In the genomic region with DNA sequence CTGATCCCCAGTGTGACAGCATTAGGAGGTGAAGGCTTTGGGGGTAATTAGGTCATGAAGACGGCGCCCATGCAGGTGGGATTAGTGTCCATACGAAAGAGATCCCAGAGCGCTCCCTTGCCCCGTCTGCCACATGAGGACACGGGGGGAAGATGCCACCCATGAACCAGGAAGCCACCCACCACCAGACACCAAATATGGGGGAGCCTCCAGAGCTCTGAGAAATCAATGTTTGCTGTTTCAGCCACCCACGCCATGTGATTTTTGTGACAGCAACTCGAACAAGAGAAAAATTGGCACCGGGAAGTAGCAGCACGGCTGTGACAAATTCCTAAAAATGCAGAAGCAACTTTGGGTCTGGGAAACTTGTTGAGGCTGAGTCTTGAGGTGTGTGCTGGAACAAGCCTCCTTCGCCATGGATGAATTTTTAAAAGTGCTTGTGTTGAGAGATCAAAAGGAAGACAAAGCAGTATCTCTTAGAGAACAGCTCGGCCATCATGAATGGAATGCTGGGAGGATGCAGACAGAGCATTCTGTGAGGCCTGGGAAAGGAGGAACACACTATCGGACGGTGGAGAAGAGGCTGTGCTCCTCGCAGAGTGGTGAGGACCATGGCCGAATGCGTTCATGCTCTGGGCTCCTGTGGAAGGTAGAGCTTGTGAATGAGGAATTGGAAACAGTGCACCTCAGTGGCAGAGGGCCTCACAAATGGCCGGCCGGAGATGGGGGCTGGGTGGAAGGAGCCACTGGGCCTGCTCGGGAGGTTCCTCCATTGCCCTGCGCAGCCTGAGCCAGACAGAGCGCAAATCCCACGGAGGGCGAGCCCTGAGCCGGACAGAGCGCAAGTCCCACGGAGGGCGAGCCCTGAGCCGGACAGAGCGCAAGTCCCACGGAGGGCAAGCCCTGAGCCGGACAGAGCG, we compare ENCODE assay signal across 17 cellular contexts.
DNase-seq lines count a peak whose midpoint lies in the region; ATAC-seq and TF ChIP-seq lines count a peak whose summit lies in the region.
"Had no signal": no experiment of that assay in that cellular context is flagged by ENCODE, and none has a peak within 500 bp of the region (broad histone marks: within the 10 kb centered on the region; RNA-seq: fewer than 3 reads in every experiment).

No MANE protein-coding gene starts in this region.

- no peak overlapping the region for H3K56ac ChIP-seq in H9 (ENCODE audit: insufficient read length, low read depth, low read length)

- DNase-seq in activated CD8-positive, alpha-beta memory T cell treated with anti-CD3 and anti-CD28 coated beads for 24 hours: peak; percentile 15
- DNase-seq in activated CD8-positive, alpha-beta memory T cell treated with anti-CD3 and anti-CD28 coated beads, Interleukin-2, amount 50 U/mL, for 48 hours: no peak
- DNase-seq in H9 (peak; percentile 10), esophagus muscularis mucosa (ENCODE audit: extremely low spot score) (peak; percentile 75), neural progenitor cell (ENCODE audit: low spot score) (no peak), esophagus squamous epithelium (lab: John Stamatoyannopoulos, UW) (no peak)
- DNase-seq: CD8-positive, alpha-beta T cell; COR-L47; DND-41; GDM1; GM23248 had no signal

- no peak for TF ChIP-seq CTCF in H9 (conservative IDR thresholded peaks at IDR 0.05)
- TF ChIP-seq CTCF in esophagus muscularis mucosa (IDR thresholded peaks at IDR 0.05): no peak
- no peak for TF ChIP-seq CTCF in neural progenitor cell (IDR thresholded peaks at IDR 0.05)
- no peak for TF ChIP-seq CTCF in esophagus squamous epithelium (IDR thresholded peaks at IDR 0.05)

- no peak overlapping the region for H2BK5ac ChIP-seq in H9 (ENCODE audit: insufficient read length, low read length)

- H4K20me1 ChIP-seq in H9 (ENCODE audit: control insufficient read depth, insufficient read depth, insufficient read length) (no peaks in the 10 kb centered on the region), neural progenitor cell (ENCODE audit: low read depth) (no peaks in the 10 kb centered on the region)

- no peak overlapping the region; the same call in 1 of the 2 replicates for H3K14ac ChIP-seq in H9 (ENCODE audit: insufficient read depth, low read length)

- H3K9me3 Mint-ChIP-seq in H9: peaks cover 52 to 53% of the 10 kb centered on the region in 2 experiments
- H3K9me3 Mint-ChIP-seq in neural progenitor cell: peaks cover 58% of the 10 kb centered on the region

- no peaks in the 10 kb centered on the region for H3K27me3 Mint-ChIP-seq in H9 (ENCODE audit: low read depth)
- H3K27me3 Mint-ChIP-seq in neural progenitor cell (ENCODE audit: insufficient read depth, low read depth): peaks cover 8% of the 10 kb centered on the region

- H4K5ac ChIP-seq in H9 (ENCODE audit: insufficient read length, low read depth, low read length): no peak overlapping the region

- H3K4me3 Mint-ChIP-seq in H9: no peak overlapping the region
- no peak overlapping the region for H3K4me3 Mint-ChIP-seq in neural progenitor cell
- H3K4me3 Mint-ChIP-seq: CD14-positive monocyte; CD8-positive, alpha-beta T cell had no signal

- H3K9me3 ChIP-seq in H9 (ENCODE audit: control insufficient read depth, low read depth, low read length) (peaks cover 8% of the 10 kb centered on the region), esophagus muscularis mucosa (peaks cover 0 to 23% (median 16%) of the 10 kb centered on the region in 4 donors), neural progenitor cell (ENCODE audit: low read depth) (peaks cover 20% of the 10 kb centered on the region), esophagus squamous epithelium (peaks cover 0 to 16% (median 7%) of the 10 kb centered on the region in 3 donors)
- H3K9me3 ChIP-seq: HAP-1 had no signal

- no peaks in the 10 kb centered on the region for H3K79me2 ChIP-seq in H9 (ENCODE audit: insufficient read depth, low read length)
- H3K79me2 ChIP-seq in neural progenitor cell (ENCODE audit: low read depth): no peaks in the 10 kb centered on the region

- H3K4me2 ChIP-seq in H9 (ENCODE audit: insufficient read depth, insufficient read length, low read length): no peak overlapping the region
- H3K4me2 ChIP-seq in neural progenitor cell: no peak overlapping the region

- H2AK5ac ChIP-seq in H9 (ENCODE audit: insufficient read length, low read length): no peak overlapping the region

- H3K4me1 Mint-ChIP-seq in H9: peaks cover 12 to 13% of the 10 kb centered on the region in 2 experiments
- H3K4me1 Mint-ChIP-seq in neural progenitor cell: no peaks in the 10 kb centered on the region
- H3K4me1 Mint-ChIP-seq: CD14-positive monocyte had no signal

- H3K79me1 ChIP-seq in H9 (ENCODE audit: insufficient read depth, low read depth, low read length, poor library complexity, severe bottlenecking): no peaks in the 10 kb centered on the region

- H3K36me3 ChIP-seq in esophagus muscularis mucosa (no peaks in the 10 kb centered on the region), neural progenitor cell (no peaks in the 10 kb centered on the region), esophagus squamous epithelium (no peaks in the 10 kb centered on the region)
- H3K36me3 ChIP-seq: HAP-1 had no signal

- WGBS in H9 (ENCODE audit: extremely low coverage, insufficient read length, low lambda C conversion rate): no CpG with 5 or more reads among the region's 33 CpGs
- WGBS in esophagus muscularis mucosa: 85% methylated on average over 21 of the region's 33 CpGs
- WGBS in esophagus squamous epithelium, 2 donors: 86% methylated on average over 22 to 30 of the region's 33 CpGs

- H2BK15ac ChIP-seq in H9 (ENCODE audit: low read depth, low read length): no peak overlapping the region

- no peak overlapping the region for H3K4ac ChIP-seq in H9 (ENCODE audit: low read depth, low read length)

- no peak overlapping the region for H3T11ph ChIP-seq in H9 (ENCODE audit: low read length)

- no peaks in the 10 kb centered on the region for H3K23me2 ChIP-seq in H9 (ENCODE audit: insufficient read length, low read depth, low read length, poor library complexity, severe bottlenecking)

- H2BK20ac ChIP-seq in H9 (ENCODE audit: low read depth, low read length, poor library complexity, severe bottlenecking): no peak overlapping the region

- intact Hi-C loops in esophagus muscularis mucosa (cut with DNase I): no loop called here
- intact Hi-C loops in esophagus squamous epithelium (cut with DNase I): no loop called here

- H4K91ac ChIP-seq in H9 (ENCODE audit: insufficient read length, low read depth, low read length): no peak overlapping the region

- peaks cover 37% of the 10 kb centered on the region for H3F3A ChIP-seq in neural progenitor cell (ENCODE audit: low read depth)

- H3K27me3 ChIP-seq in H9 (ENCODE audit: insufficient read depth, low read length) (no peaks in the 10 kb centered on the region), esophagus muscularis mucosa (no peaks in the 10 kb centered on the region), neural progenitor cell (no peaks in the 10 kb centered on the region), esophagus squamous epithelium (no peaks in the 10 kb centered on the region)

- no peak overlapping the region for H2BK120ac ChIP-seq in H9 (ENCODE audit: low read depth, low read length, poor library complexity, severe bottlenecking)

- H2BK12ac ChIP-seq in H9 (ENCODE audit: insufficient read length, low read depth, low read length): no peak overlapping the region

- no peak overlapping the region for H3K18ac ChIP-seq in H9 (ENCODE audit: insufficient read length, low read depth, low read length)

- H3K36me3 Mint-ChIP-seq in H9 (ENCODE audit: insufficient read depth in 1 of 3, low read depth in 3 of 3) (peaks cover 39 to 54% (median 48%) of the 10 kb centered on the region in 3 experiments), neural progenitor cell (peaks cover 26% of the 10 kb centered on the region)
- H3K36me3 Mint-ChIP-seq: CD14-positive monocyte; CD8-positive, alpha-beta T cell had no signal

- no peak overlapping the region for H3K9ac ChIP-seq in H9 (ENCODE audit: extremely low read depth, insufficient read length, low read length)
- H3K9ac ChIP-seq in neural progenitor cell: no peak overlapping the region
- H3K9ac ChIP-seq: GM23248 had no signal

- TF ChIP-seq POLR2A in esophagus muscularis mucosa (IDR thresholded peaks at IDR 0.05; ENCODE audit: low read depth): no peak
- no peak for TF ChIP-seq POLR2A in esophagus squamous epithelium (IDR thresholded peaks at IDR 0.05)

- H3K23ac ChIP-seq in H9 (ENCODE audit: insufficient read length, low read depth, low read length): no peak overlapping the region

- no peak overlapping the region for H3K4me3 ChIP-seq in esophagus muscularis mucosa
- no peak overlapping the region for H3K4me3 ChIP-seq in neural progenitor cell
- H3K4me3 ChIP-seq in esophagus squamous epithelium: no peak overlapping the region
- H3K4me3 ChIP-seq: GM23248, HAP-1 had no signal

- no peak for ATAC-seq in GM19395 (IDR thresholded peaks at IDR 0.05; ENCODE audit: unreplicated experiment)
- ATAC-seq in GM18519 (IDR thresholded peaks at IDR 0.05; ENCODE audit: low FRiP score, unreplicated experiment): no peak
- ATAC-seq: CD8-positive, alpha-beta T cell had no signal

- H3K27ac Mint-ChIP-seq in H9: peak overlapping the region in 1 of 3 experiments; percentile 6; a peak in 1 of 7 replicates
- peak overlapping the region; percentile 30 for H3K27ac Mint-ChIP-seq in neural progenitor cell
- H3K27ac Mint-ChIP-seq: CD14-positive monocyte; CD8-positive, alpha-beta T cell had no signal

- H3K27ac ChIP-seq in H9 (ENCODE audit: insufficient read length, low read depth, low read length) (no peak overlapping the region), esophagus muscularis mucosa (replicated peaks in 1 of 4) (no peak overlapping the region), neural progenitor cell (no peak overlapping the region), esophagus squamous epithelium (no peak overlapping the region)
- H3K27ac ChIP-seq: 22Rv1, GM23248, HL-60 had no signal

- no peak overlapping the region for H4K8ac ChIP-seq in H9 (replicated peaks; ENCODE audit: insufficient read length, low read depth, low read length)

- no peak overlapping the region for H2AFZ ChIP-seq in H9 (ENCODE audit: low read length)
- no peak overlapping the region for H2AFZ ChIP-seq in neural progenitor cell (replicated peaks)
- H2AFZ ChIP-seq: GM23248 had no signal

- no peak for TF ChIP-seq EP300 in esophagus muscularis mucosa (IDR thresholded peaks at IDR 0.05)

- H3K4me1 ChIP-seq in H9 (ENCODE audit: insufficient read depth, low read length) (0 out of 2 replicates have a peak, but pooled peaks cover 2% of the 10 kb centered on the region), esophagus muscularis mucosa (no peaks in the 10 kb centered on the region), neural progenitor cell (no peaks in the 10 kb centered on the region), esophagus squamous epithelium (no peaks in the 10 kb centered on the region)
- H3K4me1 ChIP-seq: HAP-1 had no signal

Comparison
In these comparisons a context has a peak if more than half of its experiments do, and no peak if none do; other contexts are left out.
1. DNase-seq: peak in activated CD8-positive, alpha-beta memory T cell treated with anti-CD3 and anti-CD28 coated beads for 24 hours (single experiment), H9 (single experiment) and esophagus muscularis mucosa (single experiment); none in activated CD8-positive, alpha-beta memory T cell treated with anti-CD3 and anti-CD28 coated beads, Interleukin-2, amount 50 U/mL, for 48 hours (single experiment), neural progenitor cell (single experiment) and esophagus squamous epithelium (single experiment).